ENCODE assay signal across 8 cellular contexts in the genomic region with DNA sequence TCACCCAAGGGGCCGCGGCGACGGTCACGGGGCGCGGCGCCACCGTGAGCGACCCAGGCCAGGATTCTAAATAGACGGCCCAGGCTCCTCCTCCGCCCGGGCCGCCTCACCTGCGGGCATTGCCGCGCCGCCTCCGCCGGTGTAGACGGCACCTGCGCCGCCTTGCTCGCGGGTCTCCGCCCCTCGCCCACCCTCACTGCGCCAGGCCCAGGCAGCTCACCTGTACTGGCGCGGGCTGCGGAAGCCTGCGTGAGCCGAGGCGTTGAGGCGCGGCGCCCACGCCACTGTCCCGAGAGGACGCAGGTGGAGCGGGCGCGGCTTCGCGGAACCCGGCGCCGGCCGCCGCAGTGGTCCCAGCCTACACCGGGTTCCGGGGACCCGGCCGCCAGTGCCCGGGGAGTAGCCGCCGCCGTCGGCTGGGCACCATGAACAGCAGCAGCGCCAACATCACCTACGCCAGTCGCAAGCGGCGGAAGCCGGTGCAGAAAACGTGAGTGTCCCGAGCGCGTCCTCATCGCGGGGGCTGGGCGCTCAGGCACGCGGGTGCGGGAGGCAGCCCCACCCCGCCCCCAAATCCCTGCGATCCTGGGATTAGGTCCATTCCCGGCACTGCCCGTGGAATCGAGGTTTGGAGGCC. TPM values are rescaled to one million over a fixed set of nuclear protein-coding genes. Genes with fewer than 3 reads are reported as not detected.
DNase-seq lines count a peak whose midpoint lies in the region; ATAC-seq and TF ChIP-seq lines count a peak whose summit lies in the region.

No MANE protein-coding gene starts in this region.

- no peak for TF ChIP-seq CTCF in H9 (conservative IDR thresholded peaks at IDR 0.05)
- TF ChIP-seq CTCF in epithelial cell of esophagus (IDR thresholded peaks at IDR 0.05; ENCODE audit: insufficient read depth, low read depth, low read length, missing control alignments) = no peak

- no peak overlapping the region for H2BK20ac ChIP-seq in H9 (ENCODE audit: low read depth, low read length, poor library complexity, severe bottlenecking)

- H3K14ac ChIP-seq in H9 (ENCODE audit: insufficient read depth, low read length) = peak overlapping the region; percentile 82

- no peaks in the 10 kb centered on the region for H3K79me1 ChIP-seq in H9 (ENCODE audit: insufficient read depth, low read depth, low read length, poor library complexity, severe bottlenecking)

- no peak overlapping the region for H3K56ac ChIP-seq in H9 (ENCODE audit: insufficient read length, low read depth, low read length)

- no peak overlapping the region for H4K91ac ChIP-seq in H9 (ENCODE audit: insufficient read length, low read depth, low read length)

- H3K4me1 Mint-ChIP-seq in H9 = peaks cover 13% of the 10 kb centered on the region in 2 experiments
- peaks cover 27 to 30% (median 29%) of the 10 kb centered on the region in 3 donors for H3K4me1 Mint-ChIP-seq in naive B cell
- H3K4me1 Mint-ChIP-seq in stimulated activated effector memory CD8-positive, alpha-beta T cell treated with anti-CD3 and anti-CD28 coated beads, Interleukin-12 subunit alpha, Interleukin-12 subunit beta, amount 100 ng/mL, for 72 hours = peaks cover 15% of the 10 kb centered on the region

- no peaks in the 10 kb centered on the region for H4K20me1 ChIP-seq in H9 (ENCODE audit: control insufficient read depth, insufficient read depth, insufficient read length)

- H3K27ac ChIP-seq in H9 (ENCODE audit: insufficient read length, low read depth, low read length) = no peak overlapping the region

- peak; percentile 47 to 48 for ATAC-seq in naive B cell (ENCODE audit: low read depth in 2 of 2)
- peak; percentile 69 for ATAC-seq in stimulated activated effector memory CD8-positive, alpha-beta T cell treated with anti-CD3 and anti-CD28 coated beads, Interleukin-12 subunit alpha, Interleukin-12 subunit beta, amount 100 ng/mL, for 72 hours

- H2AK5ac ChIP-seq in H9 (ENCODE audit: insufficient read length, low read length) = no peak overlapping the region

- no peak overlapping the region for H2BK15ac ChIP-seq in H9 (ENCODE audit: low read depth, low read length)

- no CpG with 5 or more reads among the region's 80 CpGs for WGBS in H9 (ENCODE audit: extremely low coverage, insufficient read length, low lambda C conversion rate)

- no peak overlapping the region for H4K8ac ChIP-seq in H9 (replicated peaks; ENCODE audit: insufficient read length, low read depth, low read length)

- H3K23ac ChIP-seq in H9 (ENCODE audit: insufficient read length, low read depth, low read length) = no peak overlapping the region

- no peak overlapping the region for H2BK12ac ChIP-seq in H9 (ENCODE audit: insufficient read length, low read depth, low read length)

- peak overlapping the region; percentile 94 for H3K4me3 ChIP-seq in GM08714 (ENCODE audit: low read length)
- H3K4me3 ChIP-seq in epithelial cell of esophagus (ENCODE audit: low read length) = peak overlapping the region; percentile 84

- no peaks in the 10 kb centered on the region for H3K4me1 ChIP-seq in H9 (ENCODE audit: insufficient read depth, low read length)

- H3K79me2 ChIP-seq in H9 (ENCODE audit: insufficient read depth, low read length) = no peaks in the 10 kb centered on the region; the same call in 1 of the 2 replicates

- no peak overlapping the region for H2AFZ ChIP-seq in H9 (ENCODE audit: low read length)

- H3K23me2 ChIP-seq in H9 (ENCODE audit: insufficient read length, low read depth, low read length, poor library complexity, severe bottlenecking) = peaks cover 7% of the 10 kb centered on the region

- H3K36me3 Mint-ChIP-seq in H9 (ENCODE audit: insufficient read depth in 1 of 3, low read depth in 3 of 3) (peaks cover 0 to 7% (median 3%) of the 10 kb centered on the region in 3 experiments; a peak in 4 of 7 replicates), naive B cell (peaks cover 5 to 15% of the 10 kb centered on the region in 2 donors)
- H3K36me3 Mint-ChIP-seq in stimulated activated effector memory CD8-positive, alpha-beta T cell treated with anti-CD3 and anti-CD28 coated beads, Interleukin-12 subunit alpha, Interleukin-12 subunit beta, amount 100 ng/mL, for 72 hours = peaks cover 17% of the 10 kb centered on the region

- peak overlapping the region; percentile 100 for H3K4me2 ChIP-seq in H9 (ENCODE audit: insufficient read depth, insufficient read length, low read length)

- H3K18ac ChIP-seq in H9 (ENCODE audit: insufficient read length, low read depth, low read length) = peak overlapping the region; percentile 27

- H3K27me3 ChIP-seq in H9 (ENCODE audit: insufficient read depth, low read length) = no peaks in the 10 kb centered on the region; the same call in 1 of the 2 replicates

- peak overlapping the region; percentile 78 for H3K9ac ChIP-seq in H9 (ENCODE audit: extremely low read depth, insufficient read length, low read length)

- H3K4me3 Mint-ChIP-seq in H9 = peak overlapping the region; percentile 74 to 91
- H3K4me3 Mint-ChIP-seq in naive B cell = peak overlapping the region; percentile 86 to 96 (median 92)
- peak overlapping the region; percentile 81 for H3K4me3 Mint-ChIP-seq in stimulated activated effector memory CD8-positive, alpha-beta T cell treated with anti-CD3 and anti-CD28 coated beads, Interleukin-12 subunit alpha, Interleukin-12 subunit beta, amount 100 ng/mL, for 72 hours

- peak; percentile 43 for DNase-seq in H9
- DNase-seq in NCI-H1092 (lab: John Stamatoyannopoulos, UW) = peak; percentile 17
- peak in 2 of 3 experiments; percentile 23 to 33 for DNase-seq in activated CD8-positive, alpha-beta memory T cell treated with anti-CD3 and anti-CD28 coated beads for 48 hours (ENCODE audit: low read depth in 2 of 3, low spot score in 2 of 3)
- DNase-seq in epithelial cell of esophagus (ENCODE audit: low read depth) = peak; percentile 47
- peak; percentile 62 for DNase-seq in naive B cell
- DNase-seq in stimulated activated effector memory CD8-positive, alpha-beta T cell treated with anti-CD3 and anti-CD28 coated beads, Interleukin-12 subunit alpha, Interleukin-12 subunit beta, amount 100 ng/mL, for 72 hours (ENCODE audit: low spot score in 2 of 2) = peak; percentile 48 to 87
- DNase-seq in MV-4-11 (lab: John Stamatoyannopoulos, UW) = no peak

- H3K9me3 Mint-ChIP-seq in H9 (peaks cover 0 to 8% of the 10 kb centered on the region in 2 experiments; a peak in 1 of 5 replicates), naive B cell (peaks cover 0 to 9% (median 0%) of the 10 kb centered on the region in 7 donors)
- peaks cover 3% of the 10 kb centered on the region for H3K9me3 Mint-ChIP-seq in stimulated activated effector memory CD8-positive, alpha-beta T cell treated with anti-CD3 and anti-CD28 coated beads, Interleukin-12 subunit alpha, Interleukin-12 subunit beta, amount 100 ng/mL, for 72 hours

- no peak overlapping the region for H2BK120ac ChIP-seq in H9 (ENCODE audit: low read depth, low read length, poor library complexity, severe bottlenecking)

- no peak overlapping the region for H2BK5ac ChIP-seq in H9 (ENCODE audit: insufficient read length, low read length)

- H3T11ph ChIP-seq in H9 (ENCODE audit: low read length) = no peak overlapping the region

- H3K9me3 ChIP-seq in H9 (ENCODE audit: control insufficient read depth, low read depth, low read length) = no peaks in the 10 kb centered on the region

- no peak overlapping the region for H3K4ac ChIP-seq in H9 (ENCODE audit: low read depth, low read length)

- no peak overlapping the region for H3K27ac Mint-ChIP-seq in H9
- peak overlapping the region in 5 of 6 donors; percentile 25 to 94 (median 88) for H3K27ac Mint-ChIP-seq in naive B cell
- H3K27ac Mint-ChIP-seq in stimulated activated effector memory CD8-positive, alpha-beta T cell treated with anti-CD3 and anti-CD28 coated beads, Interleukin-12 subunit alpha, Interleukin-12 subunit beta, amount 100 ng/mL, for 72 hours = peak overlapping the region; percentile 88

- H4K5ac ChIP-seq in H9 (ENCODE audit: insufficient read length, low read depth, low read length) = no peak overlapping the region

- H3K27me3 Mint-ChIP-seq in H9 (ENCODE audit: low read depth) (peaks cover 36% of the 10 kb centered on the region), naive B cell (no peaks in the 10 kb centered on the region)

RNA-seq across cellular contexts. Expression of a gene that starts 0.5 kb away (rescaled TPM):
- 5.2 and 6.1 TPM in 2 replicates for total RNA-seq in H9 (2021)
- polyA plus RNA-seq in naive B cell (ENCODE audit: low read depth in 6 of 6) = 1 to 10 TPM in 5 of 6 donors, under 1 TPM in 1; 0.33 to 3.2 (median 2.1) TPM

Comparison
In these comparisons a context has a peak if more than half of its experiments do, and no peak if none do; other contexts are left out.
1. H3K27ac Mint-ChIP-seq: peak in naive B cell (5 of 6) and stimulated activated effector memory CD8-positive, alpha-beta T cell treated with anti-CD3 and anti-CD28 coated beads, Interleukin-12 subunit alpha, Interleukin-12 subunit beta, amount 100 ng/mL, for 72 hours (single experiment); none in H9 (0 of 3).
2. Peak in every context shown above with its lines, with median percentiles within 50 percentile points of each other: H3K4me3 Mint-ChIP-seq.